In genomic region chr13:96860829-96861228, GRCh38 we compare ENCODE assay signal across 5 cellular contexts.
"Had no signal": no experiment of that assay in that cellular context is flagged by ENCODE, and none has a peak within 500 bp of the region (broad histone marks: within the 10 kb centered on the region; RNA-seq: fewer than 3 reads in every experiment).

No MANE protein-coding gene starts in this region.

- ATAC-seq: GM23338 had no signal

- H3K27ac Mint-ChIP-seq: GM23338, H9 had no signal

- H3K4me3 Mint-ChIP-seq: GM23338, H9 had no signal

- DNase-seq: H9, HCEC 1CT, IMR-90, KBM-7 had no signal

- H3K9me3 Mint-ChIP-seq: GM23338, H9 had no signal

- H3K4me1 Mint-ChIP-seq: GM23338, H9 had no signal
